Comparison of ENCODE assay signal across 23 cellular contexts in the genomic region with DNA sequence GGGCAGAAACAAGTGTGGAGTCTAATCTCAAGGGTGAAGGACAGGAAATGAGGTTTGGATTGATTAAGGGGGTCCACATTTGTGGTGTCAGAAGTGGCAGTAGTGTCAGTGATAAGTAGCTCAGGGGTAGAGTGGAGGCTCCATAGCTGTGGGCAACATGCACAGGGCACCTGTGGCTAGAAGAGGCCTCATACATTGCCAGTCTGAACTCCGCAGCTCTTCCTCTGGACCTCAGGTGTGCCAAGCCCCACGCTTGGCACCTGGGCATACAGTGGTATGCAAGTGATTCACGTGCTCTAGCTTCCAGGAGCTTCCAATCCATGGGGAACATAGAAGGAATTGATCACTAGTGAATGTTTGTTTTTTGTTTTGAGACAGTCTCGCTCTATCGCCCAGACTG. TPM values are rescaled to one million over a fixed set of nuclear protein-coding genes. Genes with fewer than 3 reads are reported as not detected.
DNase-seq lines count a peak whose midpoint lies in the region; ATAC-seq and TF ChIP-seq lines count a peak whose summit lies in the region.
"Had no signal": no experiment of that assay in that cellular context is flagged by ENCODE, and none has a peak within 500 bp of the region (broad histone marks: within the 10 kb centered on the region; RNA-seq: fewer than 3 reads in every experiment).

No MANE protein-coding gene starts in this region.

- H3K4me3 ChIP-seq in GM23338, result no peak overlapping the region
- no peak overlapping the region for H3K4me3 ChIP-seq in upper lobe of right lung
- H3K4me3 ChIP-seq: BLaER1 treated with 17β-estradiol and CSF1 and Interleukin-3, amounts not matched to agents 10 nM and 100 nM; dorsolateral prefrontal cortex; SJSA1; skin epidermis had no signal

- peaks cover 4% of the 10 kb centered on the region for H3K79me2 ChIP-seq in GM23338 (replicated peaks; ENCODE audit: insufficient read depth)

- peaks cover 25% of the 10 kb centered on the region for H4K20me1 ChIP-seq in GM23338 (replicated peaks; ENCODE audit: insufficient read depth)

- no peak overlapping the region for H3K4me3 Mint-ChIP-seq in activated naive CD8-positive, alpha-beta T cell
- H3K4me3 Mint-ChIP-seq in activated naive CD8-positive, alpha-beta T cell treated with anti-CD3 and anti-CD28 coated beads for 36 hours, result no peak overlapping the region
- no peak overlapping the region for H3K4me3 Mint-ChIP-seq in GM23338
- H3K4me3 Mint-ChIP-seq in chondrocyte (ENCODE audit: unreplicated experiment), result no peak overlapping the region
- H3K4me3 Mint-ChIP-seq: activated CD4-positive, alpha-beta T cell treated with anti-CD3 and anti-CD28 coated beads for 36 hours; activated naive CD4-positive, alpha-beta T cell treated with anti-CD3 and anti-CD28 coated beads, Interleukin-2, amount 50 U/mL, for 24 hours; stimulated activated naive CD8-positive, alpha-beta T cell treated with anti-CD3 and anti-CD28 coated beads, Interleukin-15, amount 100 ng/mL, for 72 hours; T-cell had no signal

- H3K27ac ChIP-seq in GM23338 (ENCODE audit: low read depth) (0 out of 2 replicates have a peak overlapping the region, but pooled peaks have one; percentile 19), upper lobe of right lung (no peak overlapping the region)
- H3K27ac ChIP-seq: HL-60, SJSA1, skin epidermis had no signal

- H3K4me1 Mint-ChIP-seq in activated naive CD8-positive, alpha-beta T cell (ENCODE audit: low read depth), result peaks cover 20% of the 10 kb centered on the region
- H3K4me1 Mint-ChIP-seq in activated naive CD8-positive, alpha-beta T cell treated with anti-CD3 and anti-CD28 coated beads for 36 hours, result peaks cover 25% of the 10 kb centered on the region
- H3K4me1 Mint-ChIP-seq in GM23338 (peaks cover 10% of the 10 kb centered on the region), chondrocyte (ENCODE audit: low read depth) (peaks cover 17% of the 10 kb centered on the region)

- H3K27me3 ChIP-seq in GM23338 (ENCODE audit: insufficient read depth) (no peaks in the 10 kb centered on the region), upper lobe of right lung (no peaks in the 10 kb centered on the region)
- H3K27me3 ChIP-seq: dorsolateral prefrontal cortex, SJSA1 had no signal

- peak overlapping the region; percentile 5 for H3K27ac Mint-ChIP-seq in activated naive CD8-positive, alpha-beta T cell
- no peak overlapping the region for H3K27ac Mint-ChIP-seq in activated naive CD8-positive, alpha-beta T cell treated with anti-CD3 and anti-CD28 coated beads for 36 hours
- H3K27ac Mint-ChIP-seq in GM23338 (peak overlapping the region; percentile 11; the same call in 1 of the 2 replicates), chondrocyte (ENCODE audit: unreplicated experiment) (peak overlapping the region; percentile 23)
- H3K27ac Mint-ChIP-seq: activated CD4-positive, alpha-beta T cell treated with anti-CD3 and anti-CD28 coated beads for 36 hours had no signal

- H3K36me3 ChIP-seq in GM23338 (ENCODE audit: insufficient read depth), result peaks cover 10% of the 10 kb centered on the region
- peaks cover 50% of the 10 kb centered on the region for H3K36me3 ChIP-seq in upper lobe of right lung

- no peak overlapping the region for H3K4me2 ChIP-seq in GM23338

- H3F3A ChIP-seq in GM23338 (replicated peaks; ENCODE audit: low read depth), result 0 out of 2 replicates have a peak, but pooled peaks cover 10% of the 10 kb centered on the region

- no peaks in the 10 kb centered on the region for H3K9me3 Mint-ChIP-seq in activated naive CD8-positive, alpha-beta T cell (ENCODE audit: low read depth)
- H3K9me3 Mint-ChIP-seq in activated naive CD8-positive, alpha-beta T cell treated with anti-CD3 and anti-CD28 coated beads for 36 hours, result no peaks in the 10 kb centered on the region
- no peaks in the 10 kb centered on the region for H3K9me3 Mint-ChIP-seq in GM23338
- no peaks in the 10 kb centered on the region for H3K9me3 Mint-ChIP-seq in chondrocyte (ENCODE audit: low read depth)
- H3K9me3 Mint-ChIP-seq: activated naive CD4-positive, alpha-beta T cell treated with anti-CD3 and anti-CD28 coated beads, Interleukin-2, amount 50 U/mL, for 24 hours; stimulated activated naive CD8-positive, alpha-beta T cell treated with anti-CD3 and anti-CD28 coated beads, Interleukin-15, amount 100 ng/mL, for 72 hours; T-cell had no signal

- ATAC-seq in GM23338 (no peak), upper lobe of right lung (no peak), GM19324 (IDR thresholded peaks at IDR 0.05; ENCODE audit: low FRiP score, unreplicated experiment) (no peak), HG03039 (IDR thresholded peaks at IDR 0.05; ENCODE audit: unreplicated experiment) (no peak)
- ATAC-seq: activated CD4-positive, alpha-beta T cell treated with anti-CD3 and anti-CD28 coated beads for 36 hours; left lobe of liver; stimulated activated naive CD8-positive, alpha-beta T cell treated with anti-CD3 and anti-CD28 coated beads, Interleukin-15, amount 100 ng/mL, for 72 hours; T-cell had no signal

- intact Hi-C loops in upper lobe of right lung (cut with DNase I), result no loop called here

- H2AFZ ChIP-seq in GM23338, result no peak overlapping the region

- H3K36me3 Mint-ChIP-seq in activated naive CD8-positive, alpha-beta T cell, result no peaks in the 10 kb centered on the region
- peaks cover 8% of the 10 kb centered on the region for H3K36me3 Mint-ChIP-seq in activated naive CD8-positive, alpha-beta T cell treated with anti-CD3 and anti-CD28 coated beads for 36 hours
- H3K36me3 Mint-ChIP-seq in GM23338 (ENCODE audit: low read depth) (peaks cover 56% of the 10 kb centered on the region), chondrocyte (ENCODE audit: low read depth) (peaks cover 12% of the 10 kb centered on the region)

- TF ChIP-seq CTCF in GM23338 (conservative IDR thresholded peaks at IDR 0.05; ENCODE audit: low read depth in 2 of 2) (no peak), chondrocyte (IDR thresholded peaks at IDR 0.05) (no peak), upper lobe of right lung (IDR thresholded peaks at IDR 0.05) (no peak)

- H3K9me2 ChIP-seq in GM23338 (ENCODE audit: insufficient read depth), result no peaks in the 10 kb centered on the region

- H3K27me3 Mint-ChIP-seq in activated naive CD8-positive, alpha-beta T cell, result no peaks in the 10 kb centered on the region
- no peaks in the 10 kb centered on the region for H3K27me3 Mint-ChIP-seq in activated naive CD8-positive, alpha-beta T cell treated with anti-CD3 and anti-CD28 coated beads for 36 hours
- H3K27me3 Mint-ChIP-seq in GM23338 (ENCODE audit: insufficient read depth, low read depth, poor library complexity) (peaks cover 29% of the 10 kb centered on the region), chondrocyte (ENCODE audit: low read depth) (no peaks in the 10 kb centered on the region)
- H3K27me3 Mint-ChIP-seq: activated CD4-positive, alpha-beta T cell treated with anti-CD3 and anti-CD28 coated beads for 36 hours; activated naive CD4-positive, alpha-beta T cell treated with anti-CD3 and anti-CD28 coated beads, Interleukin-2, amount 50 U/mL, for 24 hours; stimulated activated naive CD8-positive, alpha-beta T cell treated with anti-CD3 and anti-CD28 coated beads, Interleukin-15, amount 100 ng/mL, for 72 hours; T-cell had no signal

- DNase-seq in activated naive CD8-positive, alpha-beta T cell treated with anti-CD3 and anti-CD28 coated beads for 36 hours, result no peak
- no peak for DNase-seq in GM23338 (ENCODE audit: low spot score)
- peak; percentile 25 for DNase-seq in chondrocyte (ENCODE audit: low spot score)
- DNase-seq in upper lobe of right lung, result peak; percentile 3
- DNase-seq: activated CD4-positive, alpha-beta T cell treated with anti-CD3 and anti-CD28 coated beads for 36 hours; activated T-cell treated with anti-CD3 and anti-CD28 coated beads, Interleukin-2, amount 50 U/mL, for 48 hours; cerebellar nuclear complex; dorsolateral prefrontal cortex; Karpas-422; mesendoderm; NCI-H1436 treated with DMSO at 0.1 percent for 48 hours; NCI-H748 treated with DMSO at 0.1 percent for 48 hours; stimulated activated naive CD8-positive, alpha-beta T cell treated with anti-CD3 and anti-CD28 coated beads, Interleukin-15, amount 100 ng/mL, for 72 hours; T-cell had no signal

- H3K9me3 ChIP-seq in upper lobe of right lung, result no peaks in the 10 kb centered on the region
- H3K9me3 ChIP-seq: BLaER1 treated with 17β-estradiol and CSF1 and Interleukin-3, amounts not matched to agents 10 nM and 100 nM; SJSA1 had no signal

- peaks cover 5% of the 10 kb centered on the region; the same call in 1 of the 2 replicates for H3K4me1 ChIP-seq in GM23338 (ENCODE audit: insufficient read depth)
- H3K4me1 ChIP-seq in upper lobe of right lung, result peaks cover 12% of the 10 kb centered on the region

TF ChIP-seq in GM23338, 12 proteins besides CTCF, POLR2A, EP300 and RAD21 (continues in another document):
- TF ChIP-seq JUNB (IDR thresholded peaks at IDR 0.05; ENCODE audit: unreplicated experiment), result no peak

RNA-seq across cellular contexts. Expression of gene P4HTM, which starts 4.1 kb away (rescaled TPM):
- total RNA-seq in activated naive CD8-positive, alpha-beta T cell treated with anti-CD3 and anti-CD28 coated beads for 36 hours, result 10 to 100 TPM; 20.7 TPM
- total RNA-seq in GM23338 (2014; rRNA removed; shearing (Covaris generic)), result 22.1 and 28.7 TPM in 2 replicates
- 15.9 and 17.9 TPM in 2 replicates for polyA plus RNA-seq in GM23338 (2016; fragmentation: Nextera tagmentation; extraction: Ambion mirVana)
- total RNA-seq in chondrocyte (25.6 to 31.0 TPM (median 26.3 TPM) in 3 replicates), upper lobe of right lung (38.0 TPM)

RNA-seq across cellular contexts. Expression of gene WDR6, which starts 21.2 kb away (rescaled TPM):
- total RNA-seq in activated naive CD8-positive, alpha-beta T cell treated with anti-CD3 and anti-CD28 coated beads for 36 hours, result 100 to 1,000 TPM; 135 to 140 TPM
- 151 and 156 TPM in 2 replicates for total RNA-seq in GM23338 (2014; rRNA removed; shearing (Covaris generic))
- 76.5 and 83.7 TPM in 2 replicates for polyA plus RNA-seq in GM23338 (2016; fragmentation: Nextera tagmentation; extraction: Ambion mirVana)
- total RNA-seq in chondrocyte, result 164 to 222 TPM (median 168 TPM) in 3 replicates
- total RNA-seq in upper lobe of right lung, result 172 TPM

RNA-seq across cellular contexts. Expression of gene DALRD3, which starts 32.4 kb away (rescaled TPM):
- total RNA-seq in activated naive CD8-positive, alpha-beta T cell treated with anti-CD3 and anti-CD28 coated beads for 36 hours, result 10 to 100 TPM; 22.3 to 24.7 TPM
- total RNA-seq in GM23338 (2014; rRNA removed; shearing (Covaris generic)), result 38.0 and 57.7 TPM in 2 replicates
- 31.0 and 31.3 TPM in 2 replicates for polyA plus RNA-seq in GM23338 (2016; fragmentation: Nextera tagmentation; extraction: Ambion mirVana)
- total RNA-seq in chondrocyte (18.3 to 29.7 TPM (median 21.5 TPM) in 3 replicates), upper lobe of right lung (19.0 TPM)

RNA-seq across cellular contexts. Expression of gene NDUFAF3, which starts 35.9 kb away (rescaled TPM):
- total RNA-seq in activated naive CD8-positive, alpha-beta T cell treated with anti-CD3 and anti-CD28 coated beads for 36 hours, result 10 to 100 TPM; 82.0 to 82.5 TPM
- total RNA-seq in GM23338 (2014; rRNA removed; shearing (Covaris generic)), result 32.3 and 49.9 TPM in 2 replicates
- 118 and 122 TPM in 2 replicates for polyA plus RNA-seq in GM23338 (2016; fragmentation: Nextera tagmentation; extraction: Ambion mirVana)
- total RNA-seq in chondrocyte, result 60.4 to 74.3 TPM (median 69.2 TPM) in 3 replicates
- total RNA-seq in upper lobe of right lung, result 77.6 TPM

RNA-seq across cellular contexts. Expression of gene IMPDH2, which starts 43.2 kb away (rescaled TPM):
- total RNA-seq in activated naive CD8-positive, alpha-beta T cell treated with anti-CD3 and anti-CD28 coated beads for 36 hours, result 100 to 1,000 TPM; 532 to 549 TPM
- total RNA-seq in GM23338 (2014; rRNA removed; shearing (Covaris generic)), result 297 and 314 TPM in 2 replicates
- 198 and 216 TPM in 2 replicates for polyA plus RNA-seq in GM23338 (2016; fragmentation: Nextera tagmentation; extraction: Ambion mirVana)
- total RNA-seq in chondrocyte, result 133 to 199 TPM (median 140 TPM) in 3 replicates
- 107 TPM for total RNA-seq in upper lobe of right lung

Comparison
In these comparisons a context has a peak if more than half of its experiments do, and no peak if none do; other contexts are left out.
1. DNase-seq: peak in chondrocyte (single experiment) and upper lobe of right lung (single experiment); none in activated naive CD8-positive, alpha-beta T cell treated with anti-CD3 and anti-CD28 coated beads for 36 hours (single experiment) and GM23338 (single experiment).